26 cellular contexts compared by ENCODE assay signal in the genomic region with DNA sequence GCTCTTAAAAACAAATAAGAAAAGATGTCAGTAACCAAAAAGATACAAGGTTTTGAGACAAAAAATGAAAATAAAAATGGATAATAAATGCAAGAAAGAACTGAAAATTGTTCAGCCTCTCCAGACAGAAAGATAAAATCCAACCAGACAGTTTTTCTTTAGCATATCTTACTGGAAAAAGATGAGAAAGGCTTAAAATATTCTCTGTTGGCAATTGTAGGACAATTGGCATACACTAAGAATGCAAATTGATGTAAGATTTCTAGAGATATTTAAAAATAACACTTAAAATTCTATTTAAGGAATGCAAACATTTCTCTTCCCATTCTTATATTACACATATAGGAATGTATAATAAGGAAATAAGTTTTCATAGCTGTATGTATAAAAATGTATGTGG.
"Had no signal": no experiment of that assay in that cellular context is flagged by ENCODE, and none has a peak within 500 bp of the region (broad histone marks: within the 10 kb centered on the region; RNA-seq: fewer than 3 reads in every experiment).

No MANE protein-coding gene starts in this region.

- H3K36me3 ChIP-seq: colonic mucosa, esophagus squamous epithelium, gastrocnemius medialis, heart right ventricle, left lung, lower lobe of right lung had no signal

- H3K36me3 Mint-ChIP-seq: mesothelial cell of epicardium, naive B cell had no signal

- H3K9me3 Mint-ChIP-seq: dendritic cell treated with granulocyte-macrophage colony-stimulating factor and Interleukin-4, amounts not matched to agents 40 ng/mL and 50 ng/mL, for 4 days; endodermal cell; mesothelial cell of epicardium; naive B cell had no signal

- H3K27me3 Mint-ChIP-seq: dendritic cell treated with granulocyte-macrophage colony-stimulating factor and Interleukin-4, amounts not matched to agents 40 ng/mL and 50 ng/mL, for 4 days; effector memory CD8-positive, alpha-beta T cell; naive B cell had no signal

- H3K27ac ChIP-seq: colonic mucosa, epithelial cell of prostate, esophagus squamous epithelium, foreskin keratinocyte, gastrocnemius medialis, heart right ventricle, left lung, lower lobe of right lung had no signal

- H3K27ac Mint-ChIP-seq: dendritic cell treated with granulocyte-macrophage colony-stimulating factor and Interleukin-4, amounts not matched to agents 40 ng/mL and 50 ng/mL, for 4 days; effector memory CD8-positive, alpha-beta T cell; endodermal cell; mesothelial cell of epicardium; naive B cell had no signal

- H3K9me3 ChIP-seq: colonic mucosa, esophagus squamous epithelium, heart right ventricle, left lung, lower lobe of right lung, mucosa of descending colon had no signal

- H3K4me3 Mint-ChIP-seq: dendritic cell treated with granulocyte-macrophage colony-stimulating factor and Interleukin-4, amounts not matched to agents 40 ng/mL and 50 ng/mL, for 4 days; effector memory CD8-positive, alpha-beta T cell; endodermal cell; mesothelial cell of epicardium; naive B cell had no signal

- FAIRE-seq: endometrium, islet of Langerhans, keratinocyte had no signal

- H3K4me1 Mint-ChIP-seq: endodermal cell, naive B cell had no signal

- DNase-seq: colonic mucosa; cortex of kidney; effector CD8-positive, alpha-beta T cell; effector memory CD8-positive, alpha-beta T cell; endodermal cell; erythroblast; esophagus squamous epithelium; foreskin keratinocyte; gastrocnemius medialis; glutamatergic neuron; head of caudate nucleus; heart right ventricle; hippocampal formation; left cardiac atrium; left lung; left ventricle myocardium superior; lower lobe of right lung; mesenchymal stem cell; mucosa of descending colon; naive B cell had no signal

- H3K4me1 ChIP-seq: colonic mucosa, esophagus squamous epithelium, foreskin keratinocyte, gastrocnemius medialis, heart right ventricle, left lung, lower lobe of right lung had no signal

- H3K27me3 ChIP-seq: colonic mucosa, esophagus squamous epithelium, foreskin keratinocyte, gastrocnemius medialis, heart right ventricle, left lung had no signal

- H3K4me3 ChIP-seq: colonic mucosa, esophagus squamous epithelium, gastrocnemius medialis, heart right ventricle, left lung, lower lobe of right lung, mucosa of descending colon had no signal
